In the genomic region with DNA sequence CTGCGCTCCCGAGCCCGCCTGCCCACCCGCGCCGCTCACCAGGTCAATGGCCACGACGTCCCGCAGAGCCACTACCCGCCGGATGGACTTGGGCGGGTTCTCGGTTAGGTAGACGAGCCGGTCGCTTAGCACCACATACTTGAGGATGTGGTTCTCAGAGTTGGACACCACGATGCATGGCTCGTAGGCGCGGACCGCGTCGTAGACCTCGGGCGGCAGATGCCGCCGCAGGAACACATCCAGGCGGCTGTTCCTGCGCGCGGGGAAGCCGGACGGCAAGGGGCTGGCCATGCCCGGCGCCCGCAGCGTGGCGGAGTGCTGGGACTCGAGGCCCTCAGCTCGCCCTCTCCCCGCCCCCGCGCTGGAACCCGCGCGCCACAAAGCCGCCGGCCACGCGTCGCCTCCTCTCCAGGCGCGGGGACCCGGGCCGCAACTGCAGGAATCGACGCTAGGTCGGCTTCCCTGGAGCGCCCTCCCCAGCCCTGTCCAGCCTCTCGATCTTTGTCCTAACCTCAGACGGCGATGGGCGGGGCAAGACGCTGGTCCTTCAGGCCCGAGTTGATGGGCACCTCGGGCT, we compare ENCODE assay signal across 8 cellular contexts. TPM values are rescaled to one million over a fixed set of nuclear protein-coding genes. Genes with fewer than 3 reads are reported as not detected.
DNase-seq lines count a peak whose midpoint lies in the region; ATAC-seq, FAIRE-seq and TF ChIP-seq lines count a peak whose summit lies in the region.

A gene with protein sequence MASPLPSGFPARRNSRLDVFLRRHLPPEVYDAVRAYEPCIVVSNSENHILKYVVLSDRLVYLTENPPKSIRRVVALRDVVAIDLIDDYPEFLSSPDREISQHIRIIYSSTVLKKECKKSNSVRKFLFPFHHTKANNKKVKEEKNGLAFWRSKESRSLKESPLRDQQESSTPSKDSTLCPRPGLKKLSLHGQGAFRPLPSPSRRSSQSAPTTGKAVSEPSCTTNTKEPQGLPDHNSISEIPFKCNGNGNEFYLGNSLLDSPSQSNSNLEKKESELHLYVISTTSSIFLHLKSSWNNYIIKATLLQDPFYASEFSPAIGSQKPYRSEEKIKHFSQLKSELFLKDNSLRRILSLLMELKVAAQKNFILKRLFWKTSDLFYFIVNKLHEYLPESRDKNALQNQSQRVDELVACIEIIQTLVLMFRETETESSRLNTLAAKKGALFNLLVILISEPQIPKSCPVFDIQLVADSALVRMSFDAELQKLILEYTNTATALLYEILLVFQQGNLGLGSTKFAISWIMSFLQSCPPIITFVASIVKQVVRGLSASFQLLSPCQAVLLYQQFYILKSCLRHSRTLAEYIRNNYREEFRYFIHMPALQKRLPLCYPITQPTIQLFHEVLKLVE (minus strand): TSS at position 484 of the 577 bp plus-strand sequence. CDS start 193 bp downstream, at position 291.

- DNase-seq in BE2C = peak; percentile 9
- DNase-seq in NCI-H128 (lab: John Stamatoyannopoulos, UW; ENCODE audit: unreplicated experiment) = peak; percentile 32
- DNase-seq in bronchial epithelial cell (ENCODE audit: low read depth) = peak; percentile 21
- no peak for DNase-seq in lung (ENCODE audit: low spot score)
- no peak for DNase-seq in cerebellum (ENCODE audit: low spot score)
- DNase-seq in UCSD-AML1 (lab: John Stamatoyannopoulos, UW; ENCODE audit: unreplicated experiment) = no peak
- DNase-seq in NCI-H1105 treated with DMSO at 0.1 percent for 48 hours (lab: John Stamatoyannopoulos, UW) = no peak
- no peak for DNase-seq in HTR-8/SVneo (ENCODE audit: insufficient read length, low spot score)

- H3K27ac ChIP-seq in lung (ENCODE audit: low read depth in 1 of 2, low read length in 1 of 2) = no peak within 1 kb of the TSS

- no peak for TF ChIP-seq CTCF in BE2C (IDR thresholded peaks at IDR 0.05; ENCODE audit: low read depth, low read length)
- TF ChIP-seq CTCF in bronchial epithelial cell (IDR thresholded peaks at IDR 0.05; ENCODE audit: insufficient read depth, low read length, severe bottlenecking) = no peak
- TF ChIP-seq CTCF in lung (IDR thresholded peaks at IDR 0.05; ENCODE audit: control extremely low read depth, extremely low read depth) = no peak

- H3K4me3 ChIP-seq in BE2C (ENCODE audit: low read depth, low read length) = no peak within 1 kb of the TSS
- peak within 1 kb of the TSS; percentile 33 for H3K4me3 ChIP-seq in bronchial epithelial cell (ENCODE audit: low read depth, low read length)
- H3K4me3 ChIP-seq in lung = peak within 1 kb of the TSS; percentile 50

- WGBS in lung, 2 donors = 1 to 3% methylated on average over 48 to 66 of the region's 66 CpGs

- H3K27me3 ChIP-seq in BE2C (no peaks in the 10 kb centered on the region), bronchial epithelial cell (ENCODE audit: control insufficient read depth, insufficient read depth, low read length) (no peaks in the 10 kb centered on the region), lung (ENCODE audit: control insufficient read depth, insufficient read depth) (no peaks in the 10 kb centered on the region)

- no peaks in the 10 kb centered on the region for H3K9me3 ChIP-seq in BE2C
- peaks cover 0 to 7% of the 10 kb centered on the region in 2 donors for H3K9me3 ChIP-seq in lung (ENCODE audit: control insufficient read depth in 2 of 2, insufficient read depth in 1 of 2, low read length in 1 of 2)

- H3K4me1 ChIP-seq in BE2C (no peaks in the 10 kb centered on the region; the same call in 1 of the 2 replicates), lung (ENCODE audit: control insufficient read depth in 2 of 2, insufficient read depth in 2 of 2, low read length in 2 of 2) (peaks cover 0 to 4% of the 10 kb centered on the region in 2 donors)

- ATAC-seq in lung (ENCODE audit: insufficient read depth, low FRiP score) = no peak

- FAIRE-seq in bronchial epithelial cell (lab: Jason Lieb, UNC) = no peak
- FAIRE-seq in HTR-8/SVneo (lab: Jason Lieb, UNC) = no peak

- H3K36me3 ChIP-seq in BE2C = no peaks in the 10 kb centered on the region
- no peaks in the 10 kb centered on the region for H3K36me3 ChIP-seq in bronchial epithelial cell (ENCODE audit: control insufficient read depth, insufficient read depth, low read length)
- no peaks in the 10 kb centered on the region for H3K36me3 ChIP-seq in lung (ENCODE audit: control insufficient read depth in 2 of 2, insufficient read depth in 2 of 2, low read length in 2 of 2)

RNA-seq across cellular contexts. Expression of the gene that starts here (rescaled TPM):
- polyA plus RNA-seq in BE2C (2012; ENCODE audit: insufficient read depth, insufficient read length, low read depth) = not detected
- total RNA-seq in bronchial epithelial cell (1.1 and 2.0 TPM in 2 replicates), lung (under 1 TPM; 0.12 to 0.51 TPM), cerebellum (2.3 TPM)
- polyA plus RNA-seq in lung = under 1 TPM in 1 of 2 donors, not detected in 1; 0.03 TPM

Comparison
In these comparisons a context has a peak if more than half of its experiments do, and no peak if none do; other contexts are left out.
1. DNase-seq: peak in BE2C (single experiment), NCI-H128 (single experiment) and bronchial epithelial cell (single experiment); none in lung (single experiment), cerebellum (single experiment), UCSD-AML1 (single experiment), NCI-H1105 treated with DMSO at 0.1 percent for 48 hours (single experiment) and HTR-8/SVneo (single experiment).